In genomic region chr14:104652386-104652785, GRCh38 we compare ENCODE assay signal across 27 cellular contexts. TPM values are rescaled to one million over a fixed set of nuclear protein-coding genes. Genes with fewer than 3 reads are reported as not detected.
DNase-seq lines count a peak whose midpoint lies in the region; ATAC-seq, FAIRE-seq and TF ChIP-seq lines count a peak whose summit lies in the region.
"Had no signal": no experiment of that assay in that cellular context is flagged by ENCODE, and none has a peak within 500 bp of the region (broad histone marks: within the 10 kb centered on the region; RNA-seq: fewer than 3 reads in every experiment).

No MANE protein-coding gene starts in this region.

- no peak overlapping the region; the same call in 1 of the 2 replicates for H4K8ac ChIP-seq in H1 (ENCODE audit: extremely low read depth, insufficient read depth, low read length)

- H3K23ac ChIP-seq in H1 (ENCODE audit: insufficient read length), result no peak overlapping the region

- no peak for FAIRE-seq in H1 (lab: Jason Lieb, UNC)
- FAIRE-seq: GM12891 had no signal

- no peak overlapping the region for H3K9ac ChIP-seq in H1 (replicated peaks in 1 of 4; ENCODE audit: extremely low read depth in 1 of 4, low read depth in 3 of 4, low read length in 3 of 4)
- H3K9ac ChIP-seq in neural progenitor cell, result no peak overlapping the region
- H3K9ac ChIP-seq: GM23248, KMS-11 had no signal

- ATAC-seq in lower lobe of right lung (no peak), GM18505 (IDR thresholded peaks at IDR 0.05; ENCODE audit: unreplicated experiment) (no peak)
- ATAC-seq in stimulated activated naive CD8-positive, alpha-beta T cell treated with anti-CD3 and anti-CD28 coated beads, Interleukin-15, Interleukin-2, amounts not matched to agents 100 U/mL and 50 U/mL, for 24 hours, result no peak

- no peaks in the 10 kb centered on the region for H3K36me3 ChIP-seq in H1 (ENCODE audit: control insufficient read depth in 2 of 4, insufficient read depth in 4 of 4, low read length in 3 of 4)
- H3K36me3 ChIP-seq in neural progenitor cell, result no peaks in the 10 kb centered on the region
- no peaks in the 10 kb centered on the region for H3K36me3 ChIP-seq in lower lobe of right lung
- H3K36me3 ChIP-seq: BE2C, HAP-1 had no signal

- H3K4me1 Mint-ChIP-seq in activated CD4-positive, alpha-beta memory T cell treated with anti-CD3 and anti-CD28 coated beads for 36 hours (ENCODE audit: low read depth), result no peaks in the 10 kb centered on the region
- no peaks in the 10 kb centered on the region for H3K4me1 Mint-ChIP-seq in activated CD4-positive, alpha-beta memory T cell treated with anti-CD3 and anti-CD28 coated beads, Interleukin-2, amount 10 ng/mL, durations not matched to agents 7 days and 5 days
- H3K4me1 Mint-ChIP-seq in neural progenitor cell (peaks cover 10% of the 10 kb centered on the region), type B pancreatic cell (ENCODE audit: unreplicated experiment) (no peaks in the 10 kb centered on the region)

- H2BK15ac ChIP-seq in H1 (ENCODE audit: low read length), result no peak overlapping the region

- H3K27ac Mint-ChIP-seq in activated CD4-positive, alpha-beta memory T cell treated with anti-CD3 and anti-CD28 coated beads for 36 hours, result no peak overlapping the region
- H3K27ac Mint-ChIP-seq in activated CD4-positive, alpha-beta memory T cell treated with anti-CD3 and anti-CD28 coated beads, Interleukin-2, amount 10 ng/mL, durations not matched to agents 7 days and 5 days, result no peak overlapping the region
- H3K27ac Mint-ChIP-seq in neural progenitor cell (peak overlapping the region; percentile 58), type B pancreatic cell (no peak overlapping the region)
- H3K27ac Mint-ChIP-seq: HFFc6 had no signal

- H3K9me3 Mint-ChIP-seq in activated CD4-positive, alpha-beta memory T cell treated with anti-CD3 and anti-CD28 coated beads for 36 hours, result no peaks in the 10 kb centered on the region
- H3K9me3 Mint-ChIP-seq in activated CD4-positive, alpha-beta memory T cell treated with anti-CD3 and anti-CD28 coated beads, Interleukin-2, amount 10 ng/mL, durations not matched to agents 7 days and 5 days, result peaks cover 15% of the 10 kb centered on the region
- H3K9me3 Mint-ChIP-seq in neural progenitor cell, result peaks cover 26% of the 10 kb centered on the region
- H3K9me3 Mint-ChIP-seq in type B pancreatic cell, result peaks cover 12% of the 10 kb centered on the region

- no peak overlapping the region for H2BK120ac ChIP-seq in H1 (replicated peaks; ENCODE audit: low read depth, low read length)

- no peak for TF ChIP-seq RAD21 in H1 (IDR thresholded peaks at IDR 0.05 in 1 of 2, conservative IDR thresholded peaks at IDR 0.05 in 1 of 2; ENCODE audit: low read depth in 2 of 2, low read length in 2 of 2)

- H3K4me3 ChIP-seq in H1 (ENCODE audit: extremely low read depth in 1 of 4, insufficient read depth in 2 of 4, low read depth in 3 of 4, low read length in 4 of 4), result no peak overlapping the region
- H3K4me3 ChIP-seq in neural progenitor cell, result no peak overlapping the region
- H3K4me3 ChIP-seq in lower lobe of right lung, result no peak overlapping the region
- H3K4me3 ChIP-seq: GM23248, HAP-1, SK-N-MC had no signal

- no peaks in the 10 kb centered on the region for H3F3A ChIP-seq in neural progenitor cell (ENCODE audit: low read depth)

- H3K27me3 ChIP-seq in H1 (replicated peaks in 1 of 4; ENCODE audit: control insufficient read depth in 3 of 4, extremely low read depth in 1 of 4, insufficient read depth in 3 of 4, low read length in 3 of 4) (peaks cover 0 to 6% (median 2%) of the 10 kb centered on the region in 4 experiments; a peak in 2 of 7 replicates), neural progenitor cell (peaks cover 8% of the 10 kb centered on the region), lower lobe of right lung (ENCODE audit: low read depth) (no peaks in the 10 kb centered on the region)
- H3K27me3 ChIP-seq: BE2C had no signal

- H2AFZ ChIP-seq in H1 (ENCODE audit: low read length), result no peak overlapping the region
- H2AFZ ChIP-seq in neural progenitor cell (replicated peaks), result no peak overlapping the region
- H2AFZ ChIP-seq: GM23248 had no signal

- H3K9me3 ChIP-seq in H1 (ENCODE audit: insufficient read depth in 2 of 2, low read depth in 1 of 2, low read length in 1 of 2) (peaks cover 14 to 29% of the 10 kb centered on the region in 2 experiments), neural progenitor cell (ENCODE audit: low read depth) (no peaks in the 10 kb centered on the region), lower lobe of right lung (no peaks in the 10 kb centered on the region)
- H3K9me3 ChIP-seq: BE2C had no signal

- POLR2A ChIA-PET in activated CD4-positive, alpha-beta memory T cell treated with anti-CD3 and anti-CD28 coated beads for 36 hours (lab: Charles Lee), result no interaction called here
- POLR2A ChIA-PET in activated CD4-positive, alpha-beta memory T cell treated with anti-CD3 and anti-CD28 coated beads, Interleukin-2, amount 10 ng/mL, durations not matched to agents 7 days and 5 days (lab: Charles Lee), result no interaction called here
- POLR2A ChIA-PET in H1 (lab: Charles Lee; ENCODE audit: partially characterized antibody), result interaction anchor here (1.0 kb wide), 1 partner anchor 25 kb away, joined by 4 read pairs; no protein-coding TSS in a partner anchor

- TF ChIP-seq POLR2A in H1 (IDR thresholded peaks at IDR 0.05; ENCODE audit: control extremely low read depth in 1 of 2, low read depth in 2 of 2, low read length in 2 of 2) (no peak), GM18505 (IDR thresholded peaks at IDR 0.05; ENCODE audit: borderline replicate concordance, extremely low read depth, insufficient read depth, insufficient read length) (no peak)

- H3K4ac ChIP-seq in H1 (replicated peaks; ENCODE audit: insufficient read length, low read depth, low read length), result no peak overlapping the region

- DNase-seq in activated CD4-positive, alpha-beta memory T cell treated with anti-CD3 and anti-CD28 coated beads for 36 hours, result no peak
- no peak for DNase-seq in activated CD4-positive, alpha-beta memory T cell treated with anti-CD3 and anti-CD28 coated beads, Interleukin-2, amount 10 ng/mL, durations not matched to agents 7 days and 5 days
- DNase-seq in H1 (ENCODE audit: low read depth in 1 of 2, low spot score in 2 of 2), result no peak
- DNase-seq in neural progenitor cell (ENCODE audit: low spot score), result no peak
- no peak for DNase-seq in type B pancreatic cell (ENCODE audit: extremely low spot score, unreplicated experiment)
- DNase-seq in lower lobe of right lung, result no peak
- no peak for DNase-seq in stimulated activated naive CD8-positive, alpha-beta T cell treated with anti-CD3 and anti-CD28 coated beads, Interleukin-15, Interleukin-2, amounts not matched to agents 100 U/mL and 50 U/mL, for 24 hours
- DNase-seq: BE2C, Calu3, DMS79 treated with DMSO at 0.1 percent for 48 hours, GF-D8, GM23248, HFFc6, IMR-90, NCI-H1048, NCI-H1417, NCI-H1694, NCI-H2029 treated with DMSO at 0.1 percent for 48 hours, NCI-H510A, NCI-H69, SIG-M5 had no signal

- H3K36me3 Mint-ChIP-seq in activated CD4-positive, alpha-beta memory T cell treated with anti-CD3 and anti-CD28 coated beads for 36 hours, result no peaks in the 10 kb centered on the region
- H3K36me3 Mint-ChIP-seq in activated CD4-positive, alpha-beta memory T cell treated with anti-CD3 and anti-CD28 coated beads, Interleukin-2, amount 10 ng/mL, durations not matched to agents 7 days and 5 days (ENCODE audit: low read depth), result no peaks in the 10 kb centered on the region
- H3K36me3 Mint-ChIP-seq in neural progenitor cell, result peaks cover 2% of the 10 kb centered on the region
- no peaks in the 10 kb centered on the region for H3K36me3 Mint-ChIP-seq in type B pancreatic cell

- CTCF ChIA-PET in activated CD4-positive, alpha-beta memory T cell treated with anti-CD3 and anti-CD28 coated beads for 36 hours (lab: Charles Lee), result no interaction called here
- CTCF ChIA-PET in activated CD4-positive, alpha-beta memory T cell treated with anti-CD3 and anti-CD28 coated beads, Interleukin-2, amount 10 ng/mL, durations not matched to agents 7 days and 5 days (lab: Charles Lee), result interaction anchor here (1.3 kb wide), 1 partner anchor 57 kb away, joined by 3 read pairs; no protein-coding TSS in a partner anchor
- CTCF ChIA-PET in H1 (lab: Charles Lee; ENCODE audit: partially characterized antibody), result interaction anchor here (0.7 to 2.4 kb wide), 13 partner anchors 8 to 98 kb away, joined by 3 to 17 read pairs (median 4); no protein-coding TSS in a partner anchor

- no peak overlapping the region for H4K5ac ChIP-seq in H1 (ENCODE audit: insufficient read length, low read depth, low read length)

- H4K91ac ChIP-seq in H1 (replicated peaks; ENCODE audit: insufficient read length, low read length), result peak overlapping the region; percentile 19

- no peak overlapping the region for H3K4me2 ChIP-seq in H1 (ENCODE audit: insufficient read depth in 1 of 2, low read depth in 2 of 2, low read length in 2 of 2)
- H3K4me2 ChIP-seq in neural progenitor cell, result no peak overlapping the region
- H3K4me2 ChIP-seq: KMS-11 had no signal

- H3K56ac ChIP-seq in H1 (replicated peaks; ENCODE audit: insufficient read length, low read depth, low read length), result no peak overlapping the region

- no peaks in the 10 kb centered on the region for H3K23me2 ChIP-seq in H1 (ENCODE audit: low read depth, low read length)

- H2BK20ac ChIP-seq in H1 (ENCODE audit: low read length), result no peak overlapping the region

- no peak overlapping the region for H2BK5ac ChIP-seq in H1 (ENCODE audit: low read depth, low read length)

- peaks cover 2% of the 10 kb centered on the region for H3K27me3 Mint-ChIP-seq in activated CD4-positive, alpha-beta memory T cell treated with anti-CD3 and anti-CD28 coated beads for 36 hours
- H3K27me3 Mint-ChIP-seq in activated CD4-positive, alpha-beta memory T cell treated with anti-CD3 and anti-CD28 coated beads, Interleukin-2, amount 10 ng/mL, durations not matched to agents 7 days and 5 days, result peaks cover 25% of the 10 kb centered on the region
- H3K27me3 Mint-ChIP-seq in neural progenitor cell (ENCODE audit: insufficient read depth, low read depth) (peaks cover 14% of the 10 kb centered on the region), type B pancreatic cell (peaks cover 7% of the 10 kb centered on the region)

- no peak for TF ChIP-seq EP300 in H1 (IDR thresholded peaks at IDR 0.05; ENCODE audit: borderline replicate concordance in 1 of 2, low read depth in 2 of 2, low read length in 2 of 2)

- no peak overlapping the region for H2AK5ac ChIP-seq in H1 (ENCODE audit: low read depth, low read length)

- H4K20me1 ChIP-seq in H1 (replicated peaks in 1 of 2; ENCODE audit: control insufficient read depth in 1 of 2, insufficient read depth in 2 of 2, low read length in 2 of 2) (no peaks in the 10 kb centered on the region), neural progenitor cell (ENCODE audit: low read depth) (no peaks in the 10 kb centered on the region)

- H3K27ac ChIP-seq in H1 (ENCODE audit: low read depth, low read length) (no peak overlapping the region), neural progenitor cell (no peak overlapping the region), lower lobe of right lung (no peak overlapping the region)
- H3K27ac ChIP-seq: 22Rv1, GM23248, KMS-11, SK-N-MC had no signal

- H3K4me3 Mint-ChIP-seq in activated CD4-positive, alpha-beta memory T cell treated with anti-CD3 and anti-CD28 coated beads for 36 hours, result peak overlapping the region; percentile 4
- H3K4me3 Mint-ChIP-seq in activated CD4-positive, alpha-beta memory T cell treated with anti-CD3 and anti-CD28 coated beads, Interleukin-2, amount 10 ng/mL, durations not matched to agents 7 days and 5 days, result no peak overlapping the region
- H3K4me3 Mint-ChIP-seq in neural progenitor cell (peak overlapping the region; percentile 48), type B pancreatic cell (peak overlapping the region; percentile 36)
- H3K4me3 Mint-ChIP-seq: HFFc6 had no signal

- no peak for TF ChIP-seq CTCF in H1 (IDR thresholded peaks at IDR 0.05; ENCODE audit: control extremely low read depth in 1 of 3, insufficient read depth in 1 of 3, low read depth in 1 of 3, low read length in 3 of 3)
- TF ChIP-seq CTCF in neural progenitor cell (IDR thresholded peaks at IDR 0.05), result no peak
- TF ChIP-seq CTCF in type B pancreatic cell (conservative IDR thresholded peaks at IDR 0.05), result no peak
- no peak for TF ChIP-seq CTCF in lower lobe of right lung (IDR thresholded peaks at IDR 0.05)

- no peak overlapping the region for H3K18ac ChIP-seq in H1 (ENCODE audit: extremely low read depth, low read length)

- no peak overlapping the region for H3K14ac ChIP-seq in H1 (ENCODE audit: insufficient read length)

- H3K79me1 ChIP-seq in H1 (ENCODE audit: low read depth, low read length), result no peaks in the 10 kb centered on the region

- 91% methylated on average over 9 of the region's 9 CpGs; no CpG with 5 or more reads in 1 of the 2 experiments for WGBS in H1 (ENCODE audit: extremely low coverage in 1 of 2, insufficient coverage in 1 of 2, insufficient read length in 1 of 2, insufficient replicate concordance in 2 of 2, low coverage in 1 of 2, low lambda C conversion rate in 2 of 2, missing lambda C conversion rate in 1 of 2), 2 experiments

- no peak overlapping the region for H2BK12ac ChIP-seq in H1 (ENCODE audit: low read depth, low read length)

- H3K4me1 ChIP-seq in H1 (replicated peaks in 1 of 4; ENCODE audit: control insufficient read depth in 3 of 4, insufficient read depth in 4 of 4, low read length in 3 of 4) (no peaks in the 10 kb centered on the region; a peak in 1 of 7 replicates), neural progenitor cell (no peaks in the 10 kb centered on the region), lower lobe of right lung (peaks cover 7% of the 10 kb centered on the region)
- H3K4me1 ChIP-seq: BE2C had no signal

- intact Hi-C loops in activated CD4-positive, alpha-beta memory T cell treated with anti-CD3 and anti-CD28 coated beads for 36 hours (cut with micrococcal nuclease), result no loop called here
- intact Hi-C loops in lower lobe of right lung (cut with DNase I), result loop anchor here (10.0 kb wide), 1 partner anchor 52 kb away; no protein-coding TSS in a partner anchor

- H3K79me2 ChIP-seq in H1 (ENCODE audit: control insufficient read depth in 1 of 2, insufficient read depth in 2 of 2, low read length in 2 of 2) (no peaks in the 10 kb centered on the region), neural progenitor cell (ENCODE audit: low read depth) (no peaks in the 10 kb centered on the region)

RNA-seq across cellular contexts. Expression of gene INF2, which starts 37.0 kb away (rescaled TPM):
- 10 to 100 TPM; 66.7 to 71.5 TPM for total RNA-seq in activated CD4-positive, alpha-beta memory T cell treated with anti-CD3 and anti-CD28 coated beads for 36 hours
- 100 to 1,000 TPM; 120 to 132 TPM for total RNA-seq in activated CD4-positive, alpha-beta memory T cell treated with anti-CD3 and anti-CD28 coated beads, Interleukin-2, amount 10 ng/mL, durations not matched to agents 7 days and 5 days
- total RNA-seq in H1 (2021; fragmentation: NEBNext Ultra II Directional; extraction: Animal tissue kit (Norgen Biotek cat#: 25700)), result 54.0 and 59.5 TPM in 2 replicates
- polyA plus RNA-seq in H1 (2011; rRNA removed), result 29.1 and 42.3 TPM in 2 replicates
- 28.5 TPM for polyA plus RNA-seq in H1 (2011; cell fraction: cytosol; rRNA removed)
- 143 TPM for polyA plus RNA-seq in H1 (2011; cell fraction: nucleus; rRNA removed)
- polyA plus RNA-seq in H1 (2012, experiment 1 of 2), result 27.3 to 49.9 TPM (median 47.0 TPM) in 4 replicates
- polyA plus RNA-seq in H1 (2012, experiment 2 of 2), result 33.6 TPM
- 36.0 TPM for polyA plus RNA-seq in H1 (2013, experiment 1 of 2)
- 32.6 TPM for polyA plus RNA-seq in H1 (2013, experiment 2 of 2)
- 12.8 and 15.1 TPM in 2 replicates for polyA minus RNA-seq in H1 (2011; rRNA and poly(A)+ RNA removed)
- 22.1 TPM for polyA minus RNA-seq in H1 (2011; cell fraction: cytosol; rRNA and poly(A)+ RNA removed)
- polyA minus RNA-seq in H1 (2011; cell fraction: nucleus; rRNA and poly(A)+ RNA removed), result 27.8 TPM
- 7.8 and 24.0 TPM in 2 replicates for total RNA-seq in neural progenitor cell (ENCODE audit: low replicate concordance)
- total RNA-seq in type B pancreatic cell (ENCODE audit: low replicate concordance), result 45.6 and 78.9 TPM in 2 replicates
- total RNA-seq in lower lobe of right lung, result 116 TPM

RNA-seq across cellular contexts. Expression of gene TMEM179, which starts 47.8 kb away (rescaled TPM):
- not detected for total RNA-seq in activated CD4-positive, alpha-beta memory T cell treated with anti-CD3 and anti-CD28 coated beads for 36 hours
- total RNA-seq in activated CD4-positive, alpha-beta memory T cell treated with anti-CD3 and anti-CD28 coated beads, Interleukin-2, amount 10 ng/mL, durations not matched to agents 7 days and 5 days, result not detected
- 2.9 TPM in 2 replicates for total RNA-seq in H1 (2021; fragmentation: NEBNext Ultra II Directional; extraction: Animal tissue kit (Norgen Biotek cat#: 25700))
- polyA plus RNA-seq in H1 (2011; rRNA removed), result 4.0 and 4.6 TPM in 2 replicates
- polyA plus RNA-seq in H1 (2011; cell fraction: cytosol; rRNA removed), result 3.7 TPM
- polyA plus RNA-seq in H1 (2011; cell fraction: nucleus; rRNA removed), result 4.6 TPM
- 1.7 to 6.0 TPM (median 4.1 TPM) in 4 replicates for polyA plus RNA-seq in H1 (2012, experiment 1 of 2)
- 1.8 TPM for polyA plus RNA-seq in H1 (2012, experiment 2 of 2)
- 1.8 TPM for polyA plus RNA-seq in H1 (2013, experiment 1 of 2)
- polyA plus RNA-seq in H1 (2013, experiment 2 of 2), result 1.9 TPM
- 1.1 and 3.6 TPM in 2 replicates for polyA minus RNA-seq in H1 (2011; rRNA and poly(A)+ RNA removed)
- 2.4 TPM for polyA minus RNA-seq in H1 (2011; cell fraction: cytosol; rRNA and poly(A)+ RNA removed)
- polyA minus RNA-seq in H1 (2011; cell fraction: nucleus; rRNA and poly(A)+ RNA removed), result 3.4 TPM
- total RNA-seq in neural progenitor cell (ENCODE audit: low replicate concordance) (0.77 and 12.1 TPM in 2 replicates), type B pancreatic cell (ENCODE audit: low replicate concordance) (5.6 and 9.0 TPM in 2 replicates), lower lobe of right lung (not detected)
- total RNA-seq: Calu3, GM23248, HFFc6, IMR-90 had no signal
- polyA plus RNA-seq: GM23248, IMR-90 had no signal
